ENCODE assay signal across 15 cellular contexts in genomic region chr14:28057286-28058011, GRCh38.
DNase-seq lines count a peak whose midpoint lies in the region; ATAC-seq and TF ChIP-seq lines count a peak whose summit lies in the region.
"Had no signal": no experiment of that assay in that cellular context is flagged by ENCODE, and none has a peak within 500 bp of the region (broad histone marks: within the 10 kb centered on the region; RNA-seq: fewer than 3 reads in every experiment).

No MANE protein-coding gene starts in this region.

- H3K27ac ChIP-seq in left lung, result no peak overlapping the region
- no peak overlapping the region for H3K27ac ChIP-seq in CD8-positive, alpha-beta T cell (ENCODE audit: low read depth, low read length)
- no peak overlapping the region for H3K27ac ChIP-seq in osteoblast (ENCODE audit: low read depth, low read length)
- H3K27ac ChIP-seq in SJCRH30, result no peak overlapping the region
- H3K27ac ChIP-seq: gastroesophageal sphincter, thyroid gland had no signal

- H3K27me3 ChIP-seq in adipocyte (replicated peaks; ENCODE audit: control insufficient read depth, insufficient read depth, low read length), result no peaks in the 10 kb centered on the region
- no peaks in the 10 kb centered on the region for H3K27me3 ChIP-seq in left lung
- no peaks in the 10 kb centered on the region for H3K27me3 ChIP-seq in CD8-positive, alpha-beta T cell (ENCODE audit: insufficient read depth, low read length)
- H3K27me3 ChIP-seq in osteoblast (ENCODE audit: insufficient read depth, low read length), result no peaks in the 10 kb centered on the region
- 0 out of 2 replicates have a peak, but pooled peaks cover 4% of the 10 kb centered on the region for H3K27me3 ChIP-seq in SJCRH30
- H3K27me3 ChIP-seq: gastroesophageal sphincter, thyroid gland had no signal

- CTCF ChIA-PET in CD8-positive, alpha-beta T cell (lab: Charles Lee), result no interaction called here

- H4K20me1 ChIP-seq in osteoblast (ENCODE audit: insufficient read depth, low read length), result no peaks in the 10 kb centered on the region

- H3K4me3 Mint-ChIP-seq in CD8-positive, alpha-beta T cell, result no peak overlapping the region

- TF ChIP-seq CTCF in left lung (IDR thresholded peaks at IDR 0.05) (no peak), osteoblast (IDR thresholded peaks at IDR 0.05; ENCODE audit: extremely low read depth, low read depth, low read length) (no peak)
- no peak for TF ChIP-seq CTCF in CD8-positive, alpha-beta T cell (IDR thresholded peaks at IDR 0.05)

- no peaks in the 10 kb centered on the region for H3K9me3 ChIP-seq in adipocyte (ENCODE audit: control insufficient read depth, low read length)
- no peaks in the 10 kb centered on the region for H3K9me3 ChIP-seq in left lung
- H3K9me3 ChIP-seq in CD8-positive, alpha-beta T cell (ENCODE audit: low read length), result no peaks in the 10 kb centered on the region
- H3K9me3 ChIP-seq in osteoblast (ENCODE audit: low read depth, low read length), result no peaks in the 10 kb centered on the region
- no peaks in the 10 kb centered on the region for H3K9me3 ChIP-seq in SJCRH30 (replicated peaks)
- H3K9me3 ChIP-seq: gastroesophageal sphincter, thyroid gland had no signal

- in situ Hi-C loops in ACHN (cut with HindIII; ENCODE audit: low pct_ligation_motif_present, low pct_unique_long_range_greater_than_20kb, low sequenced_read_pairs), result no loop called here

- intact Hi-C loops in left lung (cut with DNase I), result no loop called here
- intact Hi-C loops in CD8-positive, alpha-beta T cell (cut with DNase I, micrococcal nuclease), result no loop called here

- peak overlapping the region; percentile 30 for H3K9ac ChIP-seq in adipocyte (ENCODE audit: low read length)

- H2AFZ ChIP-seq in osteoblast (ENCODE audit: low read length), result no peak overlapping the region

- no peaks in the 10 kb centered on the region for H3K36me3 Mint-ChIP-seq in CD8-positive, alpha-beta T cell

- peaks cover 18% of the 10 kb centered on the region for H3K9me3 Mint-ChIP-seq in CD8-positive, alpha-beta T cell

- ATAC-seq in left lung, result peak; percentile 79
- ATAC-seq in CD8-positive, alpha-beta T cell, result no peak
- no peak for ATAC-seq in GM19324 (IDR thresholded peaks at IDR 0.05; ENCODE audit: low FRiP score, unreplicated experiment)
- ATAC-seq: gastroesophageal sphincter; naive thymus-derived CD8-positive, alpha-beta T cell had no signal

- DNase-seq in ACHN, result peak; percentile 4
- peak; percentile 3 for DNase-seq in Jurkat, Clone E6-1 (ENCODE audit: low read depth, low spot score)
- peak; percentile 16 for DNase-seq in adipocyte (ENCODE audit: low read depth)
- no peak for DNase-seq in left lung
- no peak for DNase-seq in CD8-positive, alpha-beta T cell
- DNase-seq in osteoblast (ENCODE audit: insufficient read length, low spot score, missing footprints), result no peak
- no peak for DNase-seq in SJCRH30
- DNase-seq: activated T-cell treated with anti-CD3 and anti-CD28 coated beads for 4 hours; CD8-positive, alpha-beta memory T cell; naive thymus-derived CD8-positive, alpha-beta T cell; NCI-H2029 treated with DMSO at 0.1 percent for 48 hours; stimulated activated CD4-positive, alpha-beta T cell treated with anti-CD3 and anti-CD28 coated beads, Interleukin-1b, Interleukin-23, amount 100 ng/mL, for 48 hours; thyroid gland had no signal

- H3K4me2 ChIP-seq in osteoblast (ENCODE audit: insufficient read depth, low read length), result no peak overlapping the region

- H3K4me1 ChIP-seq in adipocyte (ENCODE audit: control insufficient read depth, insufficient read depth, low read length) (peaks cover 3% of the 10 kb centered on the region), left lung (no peaks in the 10 kb centered on the region), osteoblast (ENCODE audit: insufficient read depth, low read length) (no peaks in the 10 kb centered on the region), SJCRH30 (no peaks in the 10 kb centered on the region)
- no peaks in the 10 kb centered on the region for H3K4me1 ChIP-seq in CD8-positive, alpha-beta T cell (ENCODE audit: insufficient read depth, low read length)
- H3K4me1 ChIP-seq: gastroesophageal sphincter, thyroid gland had no signal

- no peak overlapping the region for H3K27ac Mint-ChIP-seq in CD8-positive, alpha-beta T cell
- H3K27ac Mint-ChIP-seq: CD8-positive, alpha-beta memory T cell; naive thymus-derived CD8-positive, alpha-beta T cell had no signal

- H3K27me3 Mint-ChIP-seq in CD8-positive, alpha-beta T cell (ENCODE audit: low read depth), result no peaks in the 10 kb centered on the region
- H3K27me3 Mint-ChIP-seq: CD8-positive, alpha-beta memory T cell; naive thymus-derived CD8-positive, alpha-beta T cell had no signal

- no peaks in the 10 kb centered on the region for H3K4me1 Mint-ChIP-seq in CD8-positive, alpha-beta T cell (ENCODE audit: low read depth)
- H3K4me1 Mint-ChIP-seq: CD8-positive, alpha-beta memory T cell; naive thymus-derived CD8-positive, alpha-beta T cell had no signal

- POLR2A ChIA-PET in CD8-positive, alpha-beta T cell (lab: Charles Lee), result no interaction called here

- H3K79me2 ChIP-seq in osteoblast (ENCODE audit: insufficient read depth, low read length), result no peaks in the 10 kb centered on the region

- H3K4me3 ChIP-seq in Jurkat, Clone E6-1 (ENCODE audit: low read length), result peak overlapping the region; percentile 14
- H3K4me3 ChIP-seq in adipocyte (ENCODE audit: low read length), result peak overlapping the region; percentile 71
- H3K4me3 ChIP-seq in left lung, result peak overlapping the region in 1 of 2 donors; percentile 13
- H3K4me3 ChIP-seq in CD8-positive, alpha-beta T cell (ENCODE audit: low read depth, low read length), result no peak overlapping the region
- H3K4me3 ChIP-seq in osteoblast (ENCODE audit: insufficient read depth, low read length), result no peak overlapping the region
- H3K4me3 ChIP-seq in SJCRH30, result no peak overlapping the region
- H3K4me3 ChIP-seq: thyroid gland had no signal

- H3K36me3 ChIP-seq in adipocyte (ENCODE audit: control insufficient read depth, insufficient read depth, low read length, severe bottlenecking) (no peaks in the 10 kb centered on the region), left lung (no peaks in the 10 kb centered on the region), osteoblast (ENCODE audit: insufficient read depth, low read length) (no peaks in the 10 kb centered on the region), SJCRH30 (no peaks in the 10 kb centered on the region)
- H3K36me3 ChIP-seq in CD8-positive, alpha-beta T cell (ENCODE audit: insufficient read depth, low read length), result no peaks in the 10 kb centered on the region
- H3K36me3 ChIP-seq: gastroesophageal sphincter, thyroid gland had no signal

Comparison
In these comparisons a context has a peak if more than half of its experiments do, and no peak if none do; other contexts are left out.
1. DNase-seq: peak in ACHN (single experiment), Jurkat, Clone E6-1 (single experiment) and adipocyte (single experiment); none in left lung (0 of 2), CD8-positive, alpha-beta T cell (0 of 7), osteoblast (single experiment) and SJCRH30 (0 of 2).
2. H3K4me3 ChIP-seq: peak in Jurkat, Clone E6-1 (single experiment) and adipocyte (single experiment); none in CD8-positive, alpha-beta T cell (single experiment), osteoblast (single experiment) and SJCRH30 (single experiment).